ENCODE assay signal across 7 cellular contexts in genomic region chr17:49224198-49224996, GRCh38. TPM values are rescaled to one million over a fixed set of nuclear protein-coding genes. Genes with fewer than 3 reads are reported as not detected.
A peak's percentile ranks its signal among the peaks of the same experiment; 100 is the strongest.
DNase-seq lines count a peak whose midpoint lies in the region; ATAC-seq, FAIRE-seq and TF ChIP-seq lines count a peak whose summit lies in the region.

No MANE protein-coding gene starts in this region.

- H3K4me2 ChIP-seq in skeletal muscle satellite cell (ENCODE audit: low read length) = peak overlapping the region; percentile 25

- H3K9me3 ChIP-seq in skeletal muscle satellite cell (replicated peaks; ENCODE audit: low read length) (no peaks in the 10 kb centered on the region), tibial artery (no peaks in the 10 kb centered on the region)

- H3K27ac ChIP-seq in foreskin keratinocyte (no peak overlapping the region), tibial artery (no peak overlapping the region)

- no peak overlapping the region for H3K9ac ChIP-seq in skeletal muscle satellite cell (ENCODE audit: low read depth, low read length)

- no peak for TF ChIP-seq CTCF in foreskin keratinocyte (conservative IDR thresholded peaks at IDR 0.05)
- no peak for TF ChIP-seq CTCF in tibial artery (IDR thresholded peaks at IDR 0.05)
- no peak for TF ChIP-seq CTCF in D721Med (IDR thresholded peaks at IDR 0.05; ENCODE audit: insufficient read depth, missing control alignments)

- intact Hi-C loops in tibial artery (cut with DNase I; ENCODE audit: low total_unique reads) = loop anchor here (5.0 kb wide), 1 partner anchor 68 kb away; no protein-coding TSS in a partner anchor

- H3K36me3 ChIP-seq in skeletal muscle satellite cell (ENCODE audit: insufficient read depth, low read length) (no peaks in the 10 kb centered on the region), tibial artery (no peaks in the 10 kb centered on the region)

- ATAC-seq in foreskin keratinocyte (peak; percentile 13), HG03469 (IDR thresholded peaks at IDR 0.05; ENCODE audit: unreplicated experiment) (no peak)

- H3K27me3 ChIP-seq in foreskin keratinocyte (peaks cover 81% of the 10 kb centered on the region), skeletal muscle satellite cell (ENCODE audit: control insufficient read depth, insufficient read depth, low read length) (peaks cover 68% of the 10 kb centered on the region), tibial artery (peaks cover 0 to 93% of the 10 kb centered on the region in 2 donors)

- H3K4me1 ChIP-seq in foreskin keratinocyte (no peaks in the 10 kb centered on the region), skeletal muscle satellite cell (ENCODE audit: control insufficient read depth, insufficient read depth, low read length) (peaks cover 3% of the 10 kb centered on the region), tibial artery (peaks cover 0 to 21% (median 15%) of the 10 kb centered on the region in 4 donors)

- H3K4me3 ChIP-seq in skeletal muscle satellite cell (ENCODE audit: low read length) (no peak overlapping the region), tibial artery (peak overlapping the region in 1 of 2 donors; percentile 26)

- DNase-seq in NCI-H1105 (lab: John Stamatoyannopoulos, UW) = peak; percentile 39
- peak; percentile 38 to 54 for DNase-seq in activated CD4-positive, alpha-beta T cell treated with anti-CD3 and anti-CD28 coated beads, Interleukin-2, amount 50 U/mL, for 48 hours
- peak in 1 of 2 donors; percentile 11 for DNase-seq in foreskin keratinocyte
- DNase-seq in tibial artery = no peak
- DNase-seq in D721Med (ENCODE audit: insufficient read length, low spot score) = no peak

- no peak for FAIRE-seq in D721Med (lab: Jason Lieb, UNC)

RNA-seq across cellular contexts. Expression of gene PHOSPHO1, which starts 6.2 kb away (rescaled TPM):
- total RNA-seq in foreskin keratinocyte = 0.11 and 0.31 TPM in 2 replicates
- 0.17 and 0.20 TPM in 2 replicates for polyA plus RNA-seq in foreskin keratinocyte
- 0.22 and 0.51 TPM in 2 replicates for total RNA-seq in skeletal muscle satellite cell (2012; rRNA removed)

RNA-seq across cellular contexts. Expression of gene ABI3, which starts 13.9 kb away (rescaled TPM):
- not detected in 2 replicates for total RNA-seq in foreskin keratinocyte
- not detected in 2 replicates for polyA plus RNA-seq in foreskin keratinocyte
- total RNA-seq in skeletal muscle satellite cell (2012; rRNA removed) = 0.22 and 2.8 TPM in 2 replicates

RNA-seq across cellular contexts. Expression of gene GNGT2, which starts 14.0 kb away (rescaled TPM):
- total RNA-seq in foreskin keratinocyte = not detected in 2 replicates
- polyA plus RNA-seq in foreskin keratinocyte = not detected in 2 replicates
- not detected in 2 replicates for total RNA-seq in skeletal muscle satellite cell (2012; rRNA removed)

Comparison
In these comparisons a context has a peak if more than half of its experiments do, and no peak if none do; other contexts are left out.
1. DNase-seq: peak in NCI-H1105 (single experiment) and activated CD4-positive, alpha-beta T cell treated with anti-CD3 and anti-CD28 coated beads, Interleukin-2, amount 50 U/mL, for 48 hours (2 of 2); none in tibial artery (0 of 2) and D721Med (single experiment).